Comparison of ENCODE assay signal across 8 cellular contexts in genomic region chrX:323721-324628, GRCh38. TPM values are rescaled to one million over a fixed set of nuclear protein-coding genes. Genes with fewer than 3 reads are reported as not detected.
DNase-seq lines count a peak whose midpoint lies in the region; ATAC-seq and TF ChIP-seq lines count a peak whose summit lies in the region.

No MANE protein-coding gene starts in this region.

- peaks cover 6% of the 10 kb centered on the region; the same call in 1 of the 2 replicates for H3K79me2 ChIP-seq in SK-N-SH (ENCODE audit: insufficient read depth)

- TF ChIP-seq EP300 in SK-N-SH (IDR thresholded peaks at IDR 0.05; ENCODE audit: borderline replicate concordance in 1 of 2, low read depth in 1 of 2, low read length in 1 of 2), result no peak

- H3K4me1 ChIP-seq in SK-N-SH (ENCODE audit: control insufficient read depth in 1 of 2, insufficient read depth in 2 of 2, low read depth in 1 of 2, low read length in 1 of 2), result peaks cover 0 to 7% of the 10 kb centered on the region in 2 experiments; a peak in 1 of 4 replicates

- TF ChIP-seq RAD21 in SK-N-SH (IDR thresholded peaks at IDR 0.05; ENCODE audit: low read length), result peak; percentile 58

- H3F3A ChIP-seq in SK-N-SH (replicated peaks; ENCODE audit: insufficient read depth), result no peaks in the 10 kb centered on the region

- CTCF ChIA-PET in SK-N-SH (lab: Yijun Ruan, JAX), result no interaction called here

- no peak overlapping the region for H3K27ac ChIP-seq in SK-N-SH (ENCODE audit: low read depth in 2 of 2, low read length in 1 of 2)

- TF ChIP-seq CTCF in SK-N-SH (IDR thresholded peaks at IDR 0.05), result peak; percentile 45
- no peak for TF ChIP-seq CTCF in omental fat pad (IDR thresholded peaks at IDR 0.05)

- no peak overlapping the region for H2AFZ ChIP-seq in SK-N-SH (ENCODE audit: low read depth)

- no peaks in the 10 kb centered on the region for H4K20me1 ChIP-seq in SK-N-SH (ENCODE audit: insufficient read depth)

- H3K9ac ChIP-seq in SK-N-SH, result no peak overlapping the region

- POLR2A ChIA-PET in SK-N-SH (lab: Yijun Ruan, JAX), result no interaction called here

- intact Hi-C loops in posterior cingulate gyrus (cut with DNase I), result no loop called here

- H3K4me2 ChIP-seq in SK-N-SH, result no peak overlapping the region

- H3K9me2 ChIP-seq in SK-N-SH, result no peaks in the 10 kb centered on the region

- H3K4me3 ChIP-seq in SK-N-SH (ENCODE audit: low read depth in 2 of 2, low read length in 1 of 2), result no peak overlapping the region

- peak; percentile 66 for DNase-seq in SK-N-SH
- peak in 7 of 10 donors; percentile 26 to 88 (median 35) for DNase-seq in posterior cingulate gyrus
- no peak for DNase-seq in SIG-M5 (lab: John Stamatoyannopoulos, UW)
- no peak for DNase-seq in hypothalamus (lab: John Stamatoyannopoulos, UW)
- no peak for DNase-seq in omental fat pad (ENCODE audit: low spot score)
- DNase-seq in NCI-H510A (lab: John Stamatoyannopoulos, UW), result no peak

- 8% methylated on average over 34 of the region's 38 CpGs for WGBS in SK-N-SH (ENCODE audit: low lambda C conversion rate)

- no peaks in the 10 kb centered on the region for H3K36me3 ChIP-seq in SK-N-SH (replicated peaks in 1 of 2; ENCODE audit: control insufficient read depth in 1 of 2, insufficient read depth in 2 of 2, low read length in 1 of 2)

- ATAC-seq in GM21825 (IDR thresholded peaks at IDR 0.05; ENCODE audit: unreplicated experiment) (peak; percentile 38), esophagus mucosa (peak; percentile 17), omental fat pad (ENCODE audit: low FRiP score) (no peak)

- H3K9me3 ChIP-seq in SK-N-SH, result no peaks in the 10 kb centered on the region

- no peaks in the 10 kb centered on the region for H3K27me3 ChIP-seq in SK-N-SH (ENCODE audit: insufficient read depth)

TF ChIP-seq in SK-N-SH, 30 proteins besides CTCF, POLR2A, EP300 and RAD21:
- TF ChIP-seq RXRA (IDR thresholded peaks at IDR 0.05; ENCODE audit: borderline replicate concordance, low read depth), result no peak
- TF ChIP-seq FOXM1 (IDR thresholded peaks at IDR 0.05; ENCODE audit: low read depth), result no peak
- peak; percentile 40 for TF ChIP-seq SMC3 (IDR thresholded peaks at IDR 0.05; ENCODE audit: low read depth, low read length)

RNA-seq across cellular contexts. Expression of gene GTPBP6, which starts 5.4 kb away (rescaled TPM):
- 39.8 and 47.3 TPM in 2 replicates for polyA plus RNA-seq in SK-N-SH (2012; rRNA removed)
- polyA plus RNA-seq in SK-N-SH (2012; cell fraction: cytosol; rRNA removed), result 19.6 and 31.2 TPM in 2 replicates
- polyA plus RNA-seq in SK-N-SH (2012; cell fraction: nucleus; rRNA removed), result 39.2 and 49.4 TPM in 2 replicates
- total RNA-seq in esophagus mucosa (35.3 TPM), omental fat pad (10 to 100 TPM; 25.7 to 35.3 (median 34.0) TPM)

RNA-seq across cellular contexts. Expression of gene PLCXD1, which starts 42.8 kb away (rescaled TPM):
- 14.8 and 15.1 TPM in 2 replicates for polyA plus RNA-seq in SK-N-SH (2012; rRNA removed)
- 5.5 and 10.5 TPM in 2 replicates for polyA plus RNA-seq in SK-N-SH (2012; cell fraction: cytosol; rRNA removed)
- 56.7 and 65.6 TPM in 2 replicates for polyA plus RNA-seq in SK-N-SH (2012; cell fraction: nucleus; rRNA removed)
- total RNA-seq in esophagus mucosa (17.8 TPM), omental fat pad (10 to 100 TPM; 12.8 to 32.3 (median 21.9) TPM)

Comparison
In these comparisons a context has a peak if more than half of its experiments do, and no peak if none do; other contexts are left out.
1. DNase-seq: peak in SK-N-SH (single experiment) and posterior cingulate gyrus (7 of 10); none in SIG-M5 (single experiment), hypothalamus (0 of 51), omental fat pad (single experiment) and NCI-H510A (single experiment).